Comparison of ENCODE assay signal across 15 cellular contexts in genomic region chr2:177217247-177217843, GRCh38. TPM values are rescaled to one million over a fixed set of nuclear protein-coding genes. Genes with fewer than 3 reads are reported as not detected.
DNase-seq lines count a peak whose midpoint lies in the region; ATAC-seq, FAIRE-seq and TF ChIP-seq lines count a peak whose summit lies in the region.
"Had no signal": no experiment of that assay in that cellular context is flagged by ENCODE, and none has a peak within 500 bp of the region (broad histone marks: within the 10 kb centered on the region; RNA-seq: fewer than 3 reads in every experiment).

No MANE protein-coding gene starts in this region.

- H3K36me3 Mint-ChIP-seq in activated CD4-positive, alpha-beta T cell treated with anti-CD3 and anti-CD28 coated beads for 36 hours (ENCODE audit: low read depth), result peaks cover 80% of the 10 kb centered on the region
- H3K36me3 Mint-ChIP-seq in H9 (ENCODE audit: insufficient read depth in 1 of 3, low read depth in 3 of 3) (peaks cover 71 to 89% (median 82%) of the 10 kb centered on the region in 3 experiments), osteocyte (ENCODE audit: unreplicated experiment) (peaks cover 60% of the 10 kb centered on the region)

- H3K4me3 Mint-ChIP-seq in activated CD4-positive, alpha-beta T cell treated with anti-CD3 and anti-CD28 coated beads for 36 hours, result peak overlapping the region; percentile 27
- H3K4me3 Mint-ChIP-seq in H9, result peak overlapping the region in 1 of 2 experiments; percentile 56; a peak in 2 of 5 replicates
- H3K4me3 Mint-ChIP-seq in osteocyte (ENCODE audit: unreplicated experiment), result no peak overlapping the region

- H3K27me3 Mint-ChIP-seq in activated CD4-positive, alpha-beta T cell treated with anti-CD3 and anti-CD28 coated beads for 36 hours, result no peaks in the 10 kb centered on the region
- H3K27me3 Mint-ChIP-seq in H9 (ENCODE audit: low read depth), result no peaks in the 10 kb centered on the region
- no peaks in the 10 kb centered on the region for H3K27me3 Mint-ChIP-seq in osteocyte (ENCODE audit: unreplicated experiment)
- H3K27me3 Mint-ChIP-seq: stimulated activated memory B cell treated with anti-CD40 and anti-IgM and Interleukin-4, amounts not matched to agents 10 μg/mL and 1 μg/mL and 100 μg/mL, for 72 hours had no signal

- CTCF ChIA-PET in activated CD4-positive, alpha-beta T cell treated with anti-CD3 and anti-CD28 coated beads for 36 hours (lab: Charles Lee), result interaction anchor here (0.9 to 2.2 kb wide), 4 partner anchors 8 to 53 kb away, joined by 3 to 6 read pairs (median 4); no protein-coding TSS in a partner anchor
- CTCF ChIA-PET in GM12878 (lab: Yijun Ruan, JAX), result interaction anchor here (0.6 to 2.4 kb wide), 5 partner anchors 14 to 53 kb away, joined by 3 to 6 read pairs (median 5); no protein-coding TSS in a partner anchor

- H4K20me1 ChIP-seq in H9 (ENCODE audit: control insufficient read depth, insufficient read depth, insufficient read length) (no peaks in the 10 kb centered on the region), GM12878 (ENCODE audit: control insufficient read depth, insufficient read depth) (peaks cover 11% of the 10 kb centered on the region)

- no peak for TF ChIP-seq EP300 in GM12878 (IDR thresholded peaks at IDR 0.05; ENCODE audit: borderline replicate concordance in 1 of 2, control insufficient read depth in 1 of 2, low read depth in 2 of 2, low read length in 2 of 2)

- no peak for FAIRE-seq in GM12878 (lab: Jason Lieb, UNC)

- TF ChIP-seq CTCF in H9 (conservative IDR thresholded peaks at IDR 0.05) (no peak), GM12878 (IDR thresholded peaks at IDR 0.05 in 2 of 3, conservative IDR thresholded peaks at IDR 0.05 in 1 of 3; ENCODE audit: control insufficient read depth in 2 of 3, extremely low read depth in 1 of 3, insufficient read depth in 1 of 3, low read depth in 3 of 3, low read length in 3 of 3) (no peak), osteocyte (IDR thresholded peaks at IDR 0.05) (no peak)

- H2AFZ ChIP-seq in H9 (ENCODE audit: low read length) (no peak overlapping the region), GM12878 (ENCODE audit: control insufficient read depth, low read depth, low read length) (no peak overlapping the region)

- H3K27me3 ChIP-seq in H9 (ENCODE audit: insufficient read depth, low read length) (no peaks in the 10 kb centered on the region; the same call in 1 of the 2 replicates), GM12878 (replicated peaks in 1 of 2; ENCODE audit: control insufficient read depth in 2 of 2, insufficient read depth in 2 of 2, low read length in 1 of 2) (no peaks in the 10 kb centered on the region), aorta (ENCODE audit: control insufficient read depth in 1 of 2, insufficient read depth in 2 of 2, low read length in 1 of 2) (no peaks in the 10 kb centered on the region), mesendoderm (ENCODE audit: insufficient read depth, low read length, poor library complexity) (no peaks in the 10 kb centered on the region)
- H3K27me3 ChIP-seq: sigmoid colon, SJSA1, vagina had no signal

- H3K27ac Mint-ChIP-seq in activated CD4-positive, alpha-beta T cell treated with anti-CD3 and anti-CD28 coated beads for 36 hours, result peak overlapping the region; percentile 63
- peak overlapping the region in 2 of 3 experiments; percentile 67 to 90; a peak in 4 of 7 replicates for H3K27ac Mint-ChIP-seq in H9
- peak overlapping the region; percentile 27 for H3K27ac Mint-ChIP-seq in osteocyte (ENCODE audit: unreplicated experiment)

- no peak overlapping the region for H4K8ac ChIP-seq in H9 (replicated peaks; ENCODE audit: insufficient read length, low read depth, low read length)
- H4K8ac ChIP-seq in mesendoderm (ENCODE audit: low read depth, low read length), result no peak overlapping the region

- peaks cover 19% of the 10 kb centered on the region; the same call in 1 of the 2 replicates for H3K79me2 ChIP-seq in H9 (ENCODE audit: insufficient read depth, low read length)
- peaks cover 63% of the 10 kb centered on the region for H3K79me2 ChIP-seq in GM12878 (ENCODE audit: control insufficient read depth, insufficient read depth, low read length)
- peaks cover 31% of the 10 kb centered on the region for H3K79me2 ChIP-seq in mesendoderm (ENCODE audit: control insufficient read depth, insufficient read depth, low read length)

- H3K4me2 ChIP-seq in H9 (ENCODE audit: insufficient read depth, insufficient read length, low read length), result no peak overlapping the region
- peak overlapping the region; percentile 59; the same call in 1 of the 2 replicates for H3K4me2 ChIP-seq in GM12878 (ENCODE audit: control insufficient read depth, insufficient read depth)
- H3K4me2 ChIP-seq in mesendoderm (ENCODE audit: low read length), result no peak overlapping the region

- ATAC-seq in activated CD4-positive, alpha-beta T cell treated with anti-CD3 and anti-CD28 coated beads for 36 hours, result no peak
- no peak for ATAC-seq in GM12878
- ATAC-seq in aorta (ENCODE audit: low FRiP score), result no peak
- ATAC-seq: left lobe of liver; stimulated activated memory B cell treated with anti-CD40 and anti-IgM and Interleukin-4, amounts not matched to agents 10 μg/mL and 1 μg/mL and 100 μg/mL, for 72 hours had no signal

- H3K9me3 ChIP-seq in H9 (ENCODE audit: control insufficient read depth, low read depth, low read length) (no peaks in the 10 kb centered on the region), GM12878 (replicated peaks; ENCODE audit: control insufficient read depth, insufficient read depth, low read length) (no peaks in the 10 kb centered on the region; the same call in 2 of the 3 replicates), aorta (ENCODE audit: control insufficient read depth, low read length) (no peaks in the 10 kb centered on the region)
- H3K9me3 ChIP-seq: sigmoid colon, SJSA1, vagina had no signal

- H3K4me3 ChIP-seq in GM12878, result 0 out of 2 replicates have a peak overlapping the region, but pooled peaks have one; percentile 35
- H3K4me3 ChIP-seq in aorta (ENCODE audit: low read length in 2 of 2), result no peak overlapping the region
- no peak overlapping the region for H3K4me3 ChIP-seq in mesendoderm (ENCODE audit: low read length)
- H3K4me3 ChIP-seq: sigmoid colon, SJSA1, vagina had no signal

- H3K18ac ChIP-seq in H9 (ENCODE audit: insufficient read length, low read depth, low read length), result no peak overlapping the region
- H3K18ac ChIP-seq in mesendoderm (ENCODE audit: low read length), result no peak overlapping the region

- H4K91ac ChIP-seq in H9 (ENCODE audit: insufficient read length, low read depth, low read length), result no peak overlapping the region

- no peak overlapping the region for H2BK120ac ChIP-seq in H9 (ENCODE audit: low read depth, low read length, poor library complexity, severe bottlenecking)
- H2BK120ac ChIP-seq in mesendoderm (ENCODE audit: low read depth, low read length), result no peak overlapping the region

- WGBS in H9 (ENCODE audit: extremely low coverage, insufficient read length, low lambda C conversion rate), result no CpG with 5 or more reads among the region's 5 CpGs
- WGBS in GM12878 (ENCODE audit: insufficient coverage, insufficient replicate concordance, low lambda C conversion rate, missing lambda C conversion rate), result 74% methylated on average over 5 of the region's 5 CpGs
- 78 to 79% methylated on average over 5 of the region's 5 CpGs for WGBS in aorta, 2 donors
- WGBS in mesendoderm (ENCODE audit: extremely low coverage, insufficient coverage, low lambda C conversion rate), result no CpG with 5 or more reads among the region's 5 CpGs

- H3K27ac ChIP-seq in H9 (ENCODE audit: insufficient read length, low read depth, low read length) (no peak overlapping the region), GM12878 (ENCODE audit: control insufficient read depth, insufficient read depth) (no peak overlapping the region), aorta (ENCODE audit: low read depth in 1 of 2, low read length in 2 of 2) (no peak overlapping the region), mesendoderm (ENCODE audit: low read depth, low read length) (no peak overlapping the region)
- H3K27ac ChIP-seq: SJSA1, vagina had no signal

- TF ChIP-seq POLR2A in GM12878 (IDR thresholded peaks at IDR 0.05; ENCODE audit: low read depth, low read length), result no peak

- no peak overlapping the region for H3K56ac ChIP-seq in H9 (ENCODE audit: insufficient read length, low read depth, low read length)
- H3K56ac ChIP-seq in mesendoderm (ENCODE audit: low read length), result no peak overlapping the region

- in situ Hi-C loops in GM12878 (cut with MboI), result no loop called here

- no peak overlapping the region for H2AK5ac ChIP-seq in H9 (ENCODE audit: insufficient read length, low read length)
- no peak overlapping the region for H2AK5ac ChIP-seq in mesendoderm (ENCODE audit: low read length)

- H2BK20ac ChIP-seq in H9 (ENCODE audit: low read depth, low read length, poor library complexity, severe bottlenecking), result no peak overlapping the region

- SMC1A ChIA-PET in GM12878 (lab: Charles Lee; ENCODE audit: uncharacterized antibody, unreplicated experiment), result interaction anchor here (0.9 to 1.8 kb wide), 4 partner anchors 12 to 48 kb away, joined by 3 to 6 read pairs (median 5); partner anchors contain the start of gene NFE2L2

- no peak overlapping the region for H2BK15ac ChIP-seq in H9 (ENCODE audit: low read depth, low read length)
- H2BK15ac ChIP-seq in mesendoderm (replicated peaks; ENCODE audit: low read depth), result no peak overlapping the region

- BruUV-seq in GM12878 (replicated peaks; lab: Mats Ljungman, UMichigan), result no TSS peak

- H3K23me2 ChIP-seq in H9 (ENCODE audit: insufficient read length, low read depth, low read length, poor library complexity, severe bottlenecking), result no peaks in the 10 kb centered on the region

- H3K9ac ChIP-seq in H9 (ENCODE audit: extremely low read depth, insufficient read length, low read length) (no peak overlapping the region), GM12878 (ENCODE audit: control insufficient read depth, insufficient read depth, low read length) (no peak overlapping the region), mesendoderm (ENCODE audit: low read length) (no peak overlapping the region)

- H3K36me3 ChIP-seq in GM12878 (ENCODE audit: control insufficient read depth in 2 of 2, insufficient read depth in 2 of 2, low read length in 1 of 2) (peaks cover 3 to 44% of the 10 kb centered on the region in 2 experiments), aorta (ENCODE audit: control insufficient read depth in 1 of 2, insufficient read depth in 2 of 2, low read length in 1 of 2) (peaks cover 0 to 4% of the 10 kb centered on the region in 2 donors), mesendoderm (ENCODE audit: control insufficient read depth, insufficient read depth, low read length) (peaks cover 4% of the 10 kb centered on the region)

- H3K79me1 ChIP-seq in H9 (ENCODE audit: insufficient read depth, low read depth, low read length, poor library complexity, severe bottlenecking) (no peaks in the 10 kb centered on the region), mesendoderm (ENCODE audit: low read length) (peaks cover 2% of the 10 kb centered on the region)

- POLR2A ChIA-PET in activated CD4-positive, alpha-beta T cell treated with anti-CD3 and anti-CD28 coated beads for 36 hours (lab: Charles Lee), result no interaction called here
- POLR2A ChIA-PET in GM12878 (lab: Charles Lee), result interaction anchor here (0.6 to 1.9 kb wide), 4 partner anchors 9 to 188 kb away, joined by 3 to 6 read pairs (median 4); no protein-coding TSS in a partner anchor

- H3K4me1 ChIP-seq in H9 (ENCODE audit: insufficient read depth, low read length), result no peaks in the 10 kb centered on the region; the same call in 1 of the 2 replicates
- no peaks in the 10 kb centered on the region for H3K4me1 ChIP-seq in GM12878 (ENCODE audit: control insufficient read depth, insufficient read depth, low read length)
- peaks cover 0 to 2% of the 10 kb centered on the region in 2 donors for H3K4me1 ChIP-seq in aorta (ENCODE audit: control insufficient read depth in 1 of 2, insufficient read depth in 2 of 2, low read length in 2 of 2)
- H3K4me1 ChIP-seq in mesendoderm (ENCODE audit: control insufficient read depth, low read depth, low read length), result no peaks in the 10 kb centered on the region

- no peak overlapping the region for H3T11ph ChIP-seq in H9 (ENCODE audit: low read length)

- H3K14ac ChIP-seq in H9 (ENCODE audit: insufficient read depth, low read length), result no peak overlapping the region

- H4K5ac ChIP-seq in H9 (ENCODE audit: insufficient read length, low read depth, low read length), result no peak overlapping the region
- no peak overlapping the region for H4K5ac ChIP-seq in mesendoderm (ENCODE audit: low read length)

- H2BK5ac ChIP-seq in H9 (ENCODE audit: insufficient read length, low read length) (no peak overlapping the region), mesendoderm (ENCODE audit: low read length) (no peak overlapping the region)

- no peak overlapping the region for H2BK12ac ChIP-seq in H9 (ENCODE audit: insufficient read length, low read depth, low read length)

- no peak overlapping the region for H3K4ac ChIP-seq in H9 (ENCODE audit: low read depth, low read length)
- H3K4ac ChIP-seq in mesendoderm (ENCODE audit: low read depth, low read length), result no peak overlapping the region

- no peak for TF ChIP-seq RAD21 in GM12878 (IDR thresholded peaks at IDR 0.05; ENCODE audit: insufficient read depth, low read depth, low read length)

- H3K23ac ChIP-seq in H9 (ENCODE audit: insufficient read length, low read depth, low read length), result no peak overlapping the region
- no peak overlapping the region for H3K23ac ChIP-seq in mesendoderm (ENCODE audit: low read length)

- RAD21 ChIA-PET in GM12878 (lab: Charles Lee; ENCODE audit: unreplicated experiment), result no interaction called here

- H3K9me3 Mint-ChIP-seq in activated CD4-positive, alpha-beta T cell treated with anti-CD3 and anti-CD28 coated beads for 36 hours (ENCODE audit: low read depth), result no peaks in the 10 kb centered on the region
- no peaks in the 10 kb centered on the region; a peak in 1 of 5 replicates for H3K9me3 Mint-ChIP-seq in H9
- H3K9me3 Mint-ChIP-seq in osteocyte (ENCODE audit: unreplicated experiment), result no peaks in the 10 kb centered on the region
- H3K9me3 Mint-ChIP-seq: stimulated activated memory B cell treated with anti-CD40 and anti-IgM and Interleukin-4, amounts not matched to agents 10 μg/mL and 1 μg/mL and 100 μg/mL, for 72 hours had no signal

- DNase-seq in activated CD4-positive, alpha-beta T cell treated with anti-CD3 and anti-CD28 coated beads for 36 hours, result no peak
- no peak for DNase-seq in activated CD4-positive, alpha-beta T cell treated with anti-CD3 and anti-CD28 coated beads, Interleukin-2, amount 50 U/mL, for 1 hour
- DNase-seq in H9 (no peak), GM12878 (ENCODE audit: low read depth, low spot score) (no peak), osteocyte (ENCODE audit: extremely low spot score, unreplicated experiment) (no peak), A172 (ENCODE audit: low spot score) (no peak), aorta (no peak), mesendoderm (no peak)
- DNase-seq: dermis blood vessel endothelial cell, NCI-H1048, sigmoid colon had no signal

- H3K4me1 Mint-ChIP-seq in activated CD4-positive, alpha-beta T cell treated with anti-CD3 and anti-CD28 coated beads for 36 hours, result peaks cover 66% of the 10 kb centered on the region
- H3K4me1 Mint-ChIP-seq in H9 (peaks cover 33 to 44% of the 10 kb centered on the region in 2 experiments), osteocyte (ENCODE audit: unreplicated experiment) (peaks cover 36% of the 10 kb centered on the region)

- intact Hi-C loops in activated CD4-positive, alpha-beta T cell treated with anti-CD3 and anti-CD28 coated beads for 36 hours (cut with DNase I, micrococcal nuclease), result no loop called here
- intact Hi-C loops in GM12878 (cut with micrococcal nuclease; ENCODE audit: unreplicated experiment) (no loop called here), aorta (cut with DNase I) (no loop called here)

RNA-seq across cellular contexts. Expression of gene HNRNPA3, which starts 4.8 kb away (rescaled TPM):
- 100 to 1,000 TPM; 200 to 290 TPM for total RNA-seq in activated CD4-positive, alpha-beta T cell treated with anti-CD3 and anti-CD28 coated beads for 36 hours
- total RNA-seq in H9 (2021) (405 and 419 TPM in 2 replicates), GM12878 (2014; rRNA removed) (38.3 and 40.4 TPM in 2 replicates), GM12878 (2014; rRNA removed; fragmentation: Illumina TruSeq; extraction: Trizol) (64.5 and 69.7 TPM in 2 replicates), GM12878 (2021) (267 and 271 TPM in 2 replicates), osteocyte (127 and 136 TPM in 2 replicates), aorta (100 to 1,000 TPM; 149 to 178 TPM)
- 156 and 159 TPM in 2 replicates for total RNA-seq in GM12878 (2013; cell fraction: nucleolus; rRNA removed)
- 136 TPM for polyA plus RNA-seq in GM12878 (2011; ENCODE audit: low read depth)
- polyA plus RNA-seq in GM12878 (2011; rRNA removed) (191 and 282 TPM in 2 replicates), GM12878 (2014; fragmentation: Illumina TruSeq; extraction: Trizol) (343 and 435 TPM in 2 replicates), GM12878 (2014; fragmentation: Nextera tagmentation; extraction: Ambion mirVana) (100 to 1,000 TPM; 221 to 285 TPM), GM12878 (2014; rRNA removed) (293 and 302 TPM in 2 replicates), GM12878 (2016; fragmentation: Nextera tagmentation; extraction: Ambion mirVana) (100 to 1,000 TPM; 135 to 141 TPM), aorta (100 to 1,000 TPM; 118 to 139 TPM)
- 65.8 TPM in 2 replicates for polyA plus RNA-seq in GM12878 (2011; cell fraction: cytosol; rRNA removed)
- polyA plus RNA-seq in GM12878 (2011; cell fraction: nucleus; rRNA removed), result 99.4 and 152 TPM in 2 replicates
- 279 and 381 TPM in 2 replicates for polyA plus RNA-seq in GM12878 (2012)
- polyA minus RNA-seq in GM12878 (2011; rRNA and poly(A)+ RNA removed), result 25.9 and 39.1 TPM in 2 replicates
- polyA minus RNA-seq in GM12878 (2011; cell fraction: cytosol; rRNA and poly(A)+ RNA removed), result 29.8 and 31.5 TPM in 2 replicates
- polyA minus RNA-seq in GM12878 (2011; cell fraction: nucleus; rRNA and poly(A)+ RNA removed), result 37.6 and 51.6 TPM in 2 replicates
- total RNA-seq in A172 (2014; rRNA removed; shearing (Covaris generic)), result 37.8 and 41.3 TPM in 2 replicates
- 641 TPM for polyA plus RNA-seq in mesendoderm (2013, experiment 1 of 2)
- 604 TPM for polyA plus RNA-seq in mesendoderm (2013, experiment 2 of 2)

RNA-seq across cellular contexts. Expression of gene NFE2L2, which starts 47.2 kb away (rescaled TPM):
- total RNA-seq in activated CD4-positive, alpha-beta T cell treated with anti-CD3 and anti-CD28 coated beads for 36 hours, result 10 to 100 TPM; 56.6 to 81.5 TPM
- total RNA-seq in H9 (2021) (40.6 and 42.5 TPM in 2 replicates), GM12878 (2014; rRNA removed) (24.7 and 25.6 TPM in 2 replicates), GM12878 (2014; rRNA removed; fragmentation: Illumina TruSeq; extraction: Trizol) (37.9 and 40.8 TPM in 2 replicates), GM12878 (2021) (33.3 and 34.6 TPM in 2 replicates), osteocyte (98.4 and 100 TPM in 2 replicates), aorta (100 to 1,000 TPM; 101 to 131 TPM)
- 84.1 and 88.2 TPM in 2 replicates for total RNA-seq in GM12878 (2013; cell fraction: nucleolus; rRNA removed)
- 16.9 TPM for polyA plus RNA-seq in GM12878 (2011; ENCODE audit: low read depth)
- polyA plus RNA-seq in GM12878 (2011; rRNA removed) (69.8 and 74.4 TPM in 2 replicates), GM12878 (2014; fragmentation: Illumina TruSeq; extraction: Trizol) (53.8 and 62.5 TPM in 2 replicates), GM12878 (2014; fragmentation: Nextera tagmentation; extraction: Ambion mirVana) (10 to 100 TPM; 18.4 to 26.6 TPM), GM12878 (2014; rRNA removed) (23.2 and 28.7 TPM in 2 replicates), GM12878 (2016; fragmentation: Nextera tagmentation; extraction: Ambion mirVana) (10 to 100 TPM; 41.1 to 43.9 TPM), aorta (100 to 1,000 TPM in 1 of 2 donors, 10 to 100 TPM in 1; 83.4 to 103 TPM)
- polyA plus RNA-seq in GM12878 (2011; cell fraction: cytosol; rRNA removed), result 42.8 and 43.2 TPM in 2 replicates
- 42.6 and 56.3 TPM in 2 replicates for polyA plus RNA-seq in GM12878 (2011; cell fraction: nucleus; rRNA removed)
- polyA plus RNA-seq in GM12878 (2012), result 19.1 and 28.9 TPM in 2 replicates
- 60.6 and 80.9 TPM in 2 replicates for polyA minus RNA-seq in GM12878 (2011; rRNA and poly(A)+ RNA removed)
- polyA minus RNA-seq in GM12878 (2011; cell fraction: cytosol; rRNA and poly(A)+ RNA removed), result 21.4 and 27.0 TPM in 2 replicates
- 28.7 and 37.0 TPM in 2 replicates for polyA minus RNA-seq in GM12878 (2011; cell fraction: nucleus; rRNA and poly(A)+ RNA removed)
- 47.1 and 51.1 TPM in 2 replicates for total RNA-seq in A172 (2014; rRNA removed; shearing (Covaris generic))
- 33.0 TPM for polyA plus RNA-seq in mesendoderm (2013, experiment 1 of 2)
- polyA plus RNA-seq in mesendoderm (2013, experiment 2 of 2), result 35.1 TPM

Comparison
In these comparisons a context has a peak if more than half of its experiments do, and no peak if none do; other contexts are left out.
1. H3K27ac Mint-ChIP-seq: peak in every context shown above with its lines; median percentile 78 in H9; 63 in activated CD4-positive, alpha-beta T cell treated with anti-CD3 and anti-CD28 coated beads for 36 hours; 27 in osteocyte.